In the genomic region with DNA sequence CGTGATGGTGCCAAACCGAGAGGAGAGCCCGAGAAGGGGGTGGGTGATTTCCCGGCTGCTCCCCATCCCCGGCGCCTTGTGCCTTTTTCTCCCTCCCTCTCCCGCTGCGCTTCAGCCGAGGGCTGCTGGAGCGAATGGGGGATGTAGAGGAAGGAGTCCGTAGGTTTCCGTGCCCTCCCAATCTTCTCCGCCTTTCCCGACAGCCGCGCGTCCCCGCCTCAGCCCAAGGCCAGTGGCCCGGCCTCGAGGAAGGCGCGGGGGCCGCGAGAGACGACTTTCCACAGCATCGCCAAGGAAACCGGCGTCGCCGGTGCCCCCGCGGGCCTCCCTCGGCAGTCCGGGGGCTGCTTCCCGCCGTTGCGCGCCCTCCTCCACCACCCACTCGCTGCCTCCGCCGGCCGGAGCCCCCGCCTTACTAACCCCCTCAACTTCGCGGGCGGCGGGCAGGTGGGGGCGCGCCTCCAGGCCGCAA, we compare ENCODE assay signal across 8 cellular contexts. TPM values are rescaled to one million over a fixed set of nuclear protein-coding genes. Genes with fewer than 3 reads are reported as not detected.
A peak's percentile ranks its signal among the peaks of the same experiment; 100 is the strongest.
DNase-seq lines count a peak whose midpoint lies in the region; ATAC-seq and TF ChIP-seq lines count a peak whose summit lies in the region.

No MANE protein-coding gene starts in this region.

- H3K4me2 ChIP-seq in DOHH2 (ENCODE audit: low read length): peak overlapping the region; percentile 98

- peaks cover 9% of the 10 kb centered on the region; the same call in 1 of the 2 replicates for H4K20me1 ChIP-seq in DOHH2 (ENCODE audit: control insufficient read depth, insufficient read depth, low read depth, low read length)

- no peak for TF ChIP-seq POLR2A in GM18505 (IDR thresholded peaks at IDR 0.05; ENCODE audit: borderline replicate concordance, extremely low read depth, insufficient read depth, insufficient read length)

- H3K36me3 Mint-ChIP-seq in WTC11 (no peaks in the 10 kb centered on the region), progenitor cell of endocrine pancreas (ENCODE audit: insufficient read depth) (no peaks in the 10 kb centered on the region)

- H3K9me2 ChIP-seq in DOHH2 (replicated peaks; ENCODE audit: control insufficient read depth, low read length): no peaks in the 10 kb centered on the region

- H3K27me3 ChIP-seq in DOHH2 (ENCODE audit: control insufficient read depth, low read length): peaks cover 39% of the 10 kb centered on the region
- peaks cover 0 to 5% of the 10 kb centered on the region in 2 donors for H3K27me3 ChIP-seq in esophagus (ENCODE audit: control insufficient read depth in 1 of 2, insufficient read depth in 2 of 2, low read length in 2 of 2)

- peaks cover 7% of the 10 kb centered on the region for H3K36me3 ChIP-seq in DOHH2 (ENCODE audit: control insufficient read depth, low read length)
- H3K36me3 ChIP-seq in esophagus (ENCODE audit: control insufficient read depth in 2 of 2, insufficient read depth in 2 of 2, low read length in 1 of 2): peaks cover 0 to 3% of the 10 kb centered on the region in 2 donors

- TF ChIP-seq CTCF in DOHH2 (IDR thresholded peaks at IDR 0.05; ENCODE audit: low read depth, low read length, poor library complexity, severe bottlenecking) (no peak), WTC11 (IDR thresholded peaks at IDR 0.05) (no peak), progenitor cell of endocrine pancreas (IDR thresholded peaks at IDR 0.05; ENCODE audit: unreplicated experiment) (no peak), RWPE1 (conservative IDR thresholded peaks at IDR 0.05; ENCODE audit: low read depth) (no peak)

- H3K9me3 ChIP-seq in DOHH2 (ENCODE audit: control insufficient read depth, insufficient read depth, low read length): no peaks in the 10 kb centered on the region
- peaks cover 0 to 2% of the 10 kb centered on the region in 2 donors for H3K9me3 ChIP-seq in esophagus (ENCODE audit: control insufficient read depth in 2 of 2, insufficient read depth in 1 of 2, low read depth in 1 of 2, low read length in 1 of 2)

- peaks cover 30% of the 10 kb centered on the region for H3K4me1 Mint-ChIP-seq in WTC11
- H3K4me1 Mint-ChIP-seq in progenitor cell of endocrine pancreas (ENCODE audit: low read depth): peaks cover 19% of the 10 kb centered on the region

- POLR2A ChIA-PET in WTC11 (lab: Charles Lee) (interaction anchor here (3.4 kb wide), 1 partner anchor 10 kb away, joined by 28 read pairs; a partner anchor contains a TSS), RWPE1 (lab: Yijun Ruan, JAX; ENCODE audit: low non-redundant PET) (no interaction called here)

- H3K79me2 ChIP-seq in DOHH2 (ENCODE audit: control insufficient read depth, low read length): no peaks in the 10 kb centered on the region

- CTCF ChIA-PET in WTC11 (lab: Charles Lee) (interaction anchor here (1.3 to 5.9 kb wide), 5 partner anchors 9 to 343 kb away, joined by 3 to 99 read pairs (median 3); a partner anchor contains a TSS), RWPE1 (lab: Yijun Ruan, JAX) (interaction anchor here (0.6 to 0.7 kb wide), 2 partner anchors 273 to 708 kb away, joined by 3 to 6 read pairs; no protein-coding TSS in a partner anchor)

- DNase-seq in WTC11 (ENCODE audit: low spot score) (peak; percentile 44), progenitor cell of endocrine pancreas (ENCODE audit: low spot score, unreplicated experiment) (no peak), RWPE1 (ENCODE audit: low spot score) (no peak)

- H3K4me1 ChIP-seq in DOHH2 (ENCODE audit: control insufficient read depth, low read length) (peaks cover 39% of the 10 kb centered on the region), esophagus (ENCODE audit: control insufficient read depth in 2 of 2, insufficient read depth in 2 of 2, low read length in 1 of 2) (peaks cover 2 to 11% of the 10 kb centered on the region in 2 donors)

- H3K4me3 Mint-ChIP-seq in WTC11 (peak overlapping the region; percentile 95), progenitor cell of endocrine pancreas (ENCODE audit: low read depth) (peak overlapping the region; percentile 90)

- H3K27ac Mint-ChIP-seq in WTC11 (no peak overlapping the region), progenitor cell of endocrine pancreas (no peak overlapping the region)

- H3K27ac ChIP-seq in DOHH2 (ENCODE audit: low read depth, low read length) (no peak overlapping the region), esophagus (ENCODE audit: low read depth in 2 of 2, low read length in 1 of 2) (no peak overlapping the region), RWPE1 (no peak overlapping the region)

- no peaks in the 10 kb centered on the region for H3K9me3 Mint-ChIP-seq in WTC11
- no peaks in the 10 kb centered on the region for H3K9me3 Mint-ChIP-seq in progenitor cell of endocrine pancreas (ENCODE audit: low read depth)

- peak overlapping the region; percentile 78 for H3K4me3 ChIP-seq in DOHH2 (ENCODE audit: low read length)
- peak overlapping the region; percentile 34 to 90 for H3K4me3 ChIP-seq in esophagus (ENCODE audit: low read depth in 1 of 2, low read length in 2 of 2)

- WGBS in esophagus, 2 donors: 1% methylated on average over 49 to 50 of the region's 50 CpGs

- H3F3A ChIP-seq in DOHH2 (ENCODE audit: control insufficient read depth, insufficient read depth): peaks cover 27% of the 10 kb centered on the region

- peaks cover 82% of the 10 kb centered on the region for H3K27me3 Mint-ChIP-seq in WTC11 (ENCODE audit: low read depth)
- peaks cover 80% of the 10 kb centered on the region for H3K27me3 Mint-ChIP-seq in progenitor cell of endocrine pancreas

- ATAC-seq in WTC11 (no peak), GM18505 (IDR thresholded peaks at IDR 0.05; ENCODE audit: unreplicated experiment) (no peak), HG03442 (IDR thresholded peaks at IDR 0.05; ENCODE audit: unreplicated experiment) (no peak), GM18909 (IDR thresholded peaks at IDR 0.05; ENCODE audit: poor library complexity, unreplicated experiment) (no peak)

TF ChIP-seq in WTC11, 78 proteins besides CTCF, POLR2A, EP300 and RAD21:
- TF ChIP-seq, protein P1, sequence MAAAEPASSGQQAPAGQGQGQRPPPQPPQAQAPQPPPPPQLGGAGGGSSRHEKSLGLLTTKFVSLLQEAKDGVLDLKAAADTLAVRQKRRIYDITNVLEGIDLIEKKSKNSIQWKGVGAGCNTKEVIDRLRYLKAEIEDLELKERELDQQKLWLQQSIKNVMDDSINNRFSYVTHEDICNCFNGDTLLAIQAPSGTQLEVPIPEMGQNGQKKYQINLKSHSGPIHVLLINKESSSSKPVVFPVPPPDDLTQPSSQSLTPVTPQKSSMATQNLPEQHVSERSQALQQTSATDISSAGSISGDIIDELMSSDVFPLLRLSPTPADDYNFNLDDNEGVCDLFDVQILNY (CRISPR knock-in tag; IDR thresholded peaks at IDR 0.05): 0 out of 2 replicates have a peak, but pooled peaks have one; percentile 22
- TF ChIP-seq, protein P2, sequence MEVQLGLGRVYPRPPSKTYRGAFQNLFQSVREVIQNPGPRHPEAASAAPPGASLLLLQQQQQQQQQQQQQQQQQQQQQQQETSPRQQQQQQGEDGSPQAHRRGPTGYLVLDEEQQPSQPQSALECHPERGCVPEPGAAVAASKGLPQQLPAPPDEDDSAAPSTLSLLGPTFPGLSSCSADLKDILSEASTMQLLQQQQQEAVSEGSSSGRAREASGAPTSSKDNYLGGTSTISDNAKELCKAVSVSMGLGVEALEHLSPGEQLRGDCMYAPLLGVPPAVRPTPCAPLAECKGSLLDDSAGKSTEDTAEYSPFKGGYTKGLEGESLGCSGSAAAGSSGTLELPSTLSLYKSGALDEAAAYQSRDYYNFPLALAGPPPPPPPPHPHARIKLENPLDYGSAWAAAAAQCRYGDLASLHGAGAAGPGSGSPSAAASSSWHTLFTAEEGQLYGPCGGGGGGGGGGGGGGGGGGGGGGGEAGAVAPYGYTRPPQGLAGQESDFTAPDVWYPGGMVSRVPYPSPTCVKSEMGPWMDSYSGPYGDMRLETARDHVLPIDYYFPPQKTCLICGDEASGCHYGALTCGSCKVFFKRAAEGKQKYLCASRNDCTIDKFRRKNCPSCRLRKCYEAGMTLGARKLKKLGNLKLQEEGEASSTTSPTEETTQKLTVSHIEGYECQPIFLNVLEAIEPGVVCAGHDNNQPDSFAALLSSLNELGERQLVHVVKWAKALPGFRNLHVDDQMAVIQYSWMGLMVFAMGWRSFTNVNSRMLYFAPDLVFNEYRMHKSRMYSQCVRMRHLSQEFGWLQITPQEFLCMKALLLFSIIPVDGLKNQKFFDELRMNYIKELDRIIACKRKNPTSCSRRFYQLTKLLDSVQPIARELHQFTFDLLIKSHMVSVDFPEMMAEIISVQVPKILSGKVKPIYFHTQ (CRISPR knock-in tag; IDR thresholded peaks at IDR 0.05): no peak
- TF ChIP-seq SMAD4 (CRISPR knock-in tag; IDR thresholded peaks at IDR 0.05) (no peak), SP1 (CRISPR knock-in tag; conservative IDR thresholded peaks at IDR 0.05) (no peak), SMAD3 (CRISPR knock-in tag; IDR thresholded peaks at IDR 0.05; ENCODE audit: borderline replicate concordance) (no peak)

RNA-seq across cellular contexts. Expression of a gene that starts 1.2 kb away (rescaled TPM):
- total RNA-seq in WTC11 (2021) (0.92 to 1.6 TPM (median 1.6 TPM) in 3 replicates), progenitor cell of endocrine pancreas (0.71 and 1.1 TPM in 2 replicates)
- under 1 TPM; 0.47 to 0.49 TPM for polyA plus RNA-seq in esophagus

RNA-seq across cellular contexts. Expression of a gene that starts 10.4 kb away (rescaled TPM):
- total RNA-seq in WTC11 (2021) (29.3 to 30.6 TPM (median 29.8 TPM) in 3 replicates), progenitor cell of endocrine pancreas (22.6 and 22.9 TPM in 2 replicates)
- 1 to 10 TPM; 3.5 to 6.1 TPM for polyA plus RNA-seq in esophagus
